1 cellular context compared by ENCODE assay signal in the genomic region with DNA sequence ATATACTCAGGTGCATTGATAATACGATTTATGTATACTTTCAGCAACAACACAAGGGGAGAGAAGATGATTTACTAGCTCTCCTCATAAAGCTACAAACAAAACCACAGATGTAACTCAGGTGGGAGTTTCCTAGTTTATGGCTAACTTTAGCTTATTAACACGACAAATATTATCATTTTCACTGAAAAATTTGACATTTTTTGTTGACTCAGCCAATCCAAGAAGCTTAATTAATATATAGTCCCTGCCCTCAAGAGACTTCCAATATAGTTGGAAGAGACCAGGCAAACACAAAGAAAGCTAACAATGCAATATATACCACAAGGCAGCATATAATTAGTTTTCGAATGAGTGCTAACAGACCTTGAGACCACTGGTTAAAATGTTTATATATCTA.
TF ChIP-seq lines count a peak whose summit lies in the region.

No MANE protein-coding gene starts in this region.

TF ChIP-seq in GM23338, 12 proteins besides CTCF, POLR2A, EP300 and RAD21 (continued from another document):
- no peak for TF ChIP-seq EZH2phosphoT487 (IDR thresholded peaks at IDR 0.05; ENCODE audit: unreplicated experiment)
- TF ChIP-seq, protein P1, sequence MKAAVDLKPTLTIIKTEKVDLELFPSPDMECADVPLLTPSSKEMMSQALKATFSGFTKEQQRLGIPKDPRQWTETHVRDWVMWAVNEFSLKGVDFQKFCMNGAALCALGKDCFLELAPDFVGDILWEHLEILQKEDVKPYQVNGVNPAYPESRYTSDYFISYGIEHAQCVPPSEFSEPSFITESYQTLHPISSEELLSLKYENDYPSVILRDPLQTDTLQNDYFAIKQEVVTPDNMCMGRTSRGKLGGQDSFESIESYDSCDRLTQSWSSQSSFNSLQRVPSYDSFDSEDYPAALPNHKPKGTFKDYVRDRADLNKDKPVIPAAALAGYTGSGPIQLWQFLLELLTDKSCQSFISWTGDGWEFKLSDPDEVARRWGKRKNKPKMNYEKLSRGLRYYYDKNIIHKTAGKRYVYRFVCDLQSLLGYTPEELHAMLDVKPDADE (IDR thresholded peaks at IDR 0.05) = no peak
- TF ChIP-seq, protein P2, sequence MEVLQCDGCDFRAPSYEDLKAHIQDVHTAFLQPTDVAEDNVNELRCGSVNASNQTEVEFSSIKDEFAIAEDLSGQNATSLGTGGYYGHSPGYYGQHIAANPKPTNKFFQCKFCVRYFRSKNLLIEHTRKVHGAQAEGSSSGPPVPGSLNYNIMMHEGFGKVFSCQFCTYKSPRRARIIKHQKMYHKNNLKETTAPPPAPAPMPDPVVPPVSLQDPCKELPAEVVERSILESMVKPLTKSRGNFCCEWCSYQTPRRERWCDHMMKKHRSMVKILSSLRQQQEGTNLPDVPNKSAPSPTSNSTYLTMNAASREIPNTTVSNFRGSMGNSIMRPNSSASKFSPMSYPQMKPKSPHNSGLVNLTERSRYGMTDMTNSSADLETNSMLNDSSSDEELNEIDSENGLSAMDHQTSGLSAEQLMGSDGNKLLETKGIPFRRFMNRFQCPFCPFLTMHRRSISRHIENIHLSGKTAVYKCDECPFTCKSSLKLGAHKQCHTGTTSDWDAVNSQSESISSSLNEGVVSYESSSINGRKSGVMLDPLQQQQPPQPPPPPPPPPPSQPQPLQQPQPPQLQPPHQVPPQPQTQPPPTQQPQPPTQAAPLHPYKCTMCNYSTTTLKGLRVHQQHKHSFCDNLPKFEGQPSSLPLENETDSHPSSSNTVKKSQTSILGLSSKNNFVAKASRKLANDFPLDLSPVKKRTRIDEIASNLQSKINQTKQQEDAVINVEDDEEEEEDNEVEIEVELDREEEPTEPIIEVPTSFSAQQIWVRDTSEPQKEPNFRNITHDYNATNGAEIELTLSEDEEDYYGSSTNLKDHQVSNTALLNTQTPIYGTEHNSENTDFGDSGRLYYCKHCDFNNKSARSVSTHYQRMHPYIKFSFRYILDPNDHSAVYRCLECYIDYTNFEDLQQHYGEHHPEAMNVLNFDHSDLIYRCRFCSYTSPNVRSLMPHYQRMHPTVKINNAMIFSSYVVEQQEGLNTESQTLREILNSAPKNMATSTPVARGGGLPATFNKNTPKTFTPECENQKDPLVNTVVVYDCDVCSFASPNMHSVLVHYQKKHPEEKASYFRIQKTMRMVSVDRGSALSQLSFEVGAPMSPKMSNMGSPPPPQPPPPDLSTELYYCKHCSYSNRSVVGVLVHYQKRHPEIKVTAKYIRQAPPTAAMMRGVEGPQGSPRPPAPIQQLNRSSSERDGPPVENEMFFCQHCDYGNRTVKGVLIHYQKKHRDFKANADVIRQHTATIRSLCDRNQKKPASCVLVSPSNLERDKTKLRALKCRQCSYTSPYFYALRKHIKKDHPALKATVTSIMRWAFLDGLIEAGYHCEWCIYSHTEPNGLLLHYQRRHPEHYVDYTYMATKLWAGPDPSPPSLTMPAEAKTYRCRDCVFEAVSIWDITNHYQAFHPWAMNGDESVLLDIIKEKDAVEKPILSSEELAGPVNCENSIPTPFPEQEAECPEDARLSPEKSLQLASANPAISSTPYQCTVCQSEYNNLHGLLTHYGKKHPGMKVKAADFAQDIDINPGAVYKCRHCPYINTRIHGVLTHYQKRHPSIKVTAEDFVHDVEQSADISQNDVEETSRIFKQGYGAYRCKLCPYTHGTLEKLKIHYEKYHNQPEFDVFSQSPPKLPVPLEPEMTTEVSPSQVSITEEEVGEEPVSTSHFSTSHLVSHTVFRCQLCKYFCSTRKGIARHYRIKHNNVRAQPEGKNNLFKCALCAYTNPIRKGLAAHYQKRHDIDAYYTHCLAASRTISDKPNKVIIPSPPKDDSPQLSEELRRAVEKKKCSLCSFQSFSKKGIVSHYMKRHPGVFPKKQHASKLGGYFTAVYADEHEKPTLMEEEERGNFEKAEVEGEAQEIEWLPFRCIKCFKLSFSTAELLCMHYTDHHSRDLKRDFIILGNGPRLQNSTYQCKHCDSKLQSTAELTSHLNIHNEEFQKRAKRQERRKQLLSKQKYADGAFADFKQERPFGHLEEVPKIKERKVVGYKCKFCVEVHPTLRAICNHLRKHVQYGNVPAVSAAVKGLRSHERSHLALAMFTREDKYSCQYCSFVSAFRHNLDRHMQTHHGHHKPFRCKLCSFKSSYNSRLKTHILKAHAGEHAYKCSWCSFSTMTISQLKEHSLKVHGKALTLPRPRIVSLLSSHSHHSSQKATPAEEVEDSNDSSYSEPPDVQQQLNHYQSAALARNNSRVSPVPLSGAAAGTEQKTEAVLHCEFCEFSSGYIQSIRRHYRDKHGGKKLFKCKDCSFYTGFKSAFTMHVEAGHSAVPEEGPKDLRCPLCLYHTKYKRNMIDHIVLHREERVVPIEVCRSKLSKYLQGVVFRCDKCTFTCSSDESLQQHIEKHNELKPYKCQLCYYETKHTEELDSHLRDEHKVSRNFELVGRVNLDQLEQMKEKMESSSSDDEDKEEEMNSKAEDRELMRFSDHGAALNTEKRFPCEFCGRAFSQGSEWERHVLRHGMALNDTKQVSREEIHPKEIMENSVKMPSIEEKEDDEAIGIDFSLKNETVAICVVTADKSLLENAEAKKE (CRISPR knock-in tag; IDR thresholded peaks at IDR 0.05) = no peak
- no peak for TF ChIP-seq ZNF331 (CRISPR knock-in tag; IDR thresholded peaks at IDR 0.05; ENCODE audit: low read depth)
- TF ChIP-seq STAT1 (IDR thresholded peaks at IDR 0.05; ENCODE audit: unreplicated experiment) = no peak
- TF ChIP-seq POLR2AphosphoS5 (IDR thresholded peaks at IDR 0.05; ENCODE audit: low read depth) = no peak
- no peak for TF ChIP-seq EZH2 (IDR thresholded peaks at IDR 0.05; ENCODE audit: low read depth, unreplicated experiment)
- no peak for TF ChIP-seq JUNB (IDR thresholded peaks at IDR 0.05; ENCODE audit: unreplicated experiment)
